In the genomic region with DNA sequence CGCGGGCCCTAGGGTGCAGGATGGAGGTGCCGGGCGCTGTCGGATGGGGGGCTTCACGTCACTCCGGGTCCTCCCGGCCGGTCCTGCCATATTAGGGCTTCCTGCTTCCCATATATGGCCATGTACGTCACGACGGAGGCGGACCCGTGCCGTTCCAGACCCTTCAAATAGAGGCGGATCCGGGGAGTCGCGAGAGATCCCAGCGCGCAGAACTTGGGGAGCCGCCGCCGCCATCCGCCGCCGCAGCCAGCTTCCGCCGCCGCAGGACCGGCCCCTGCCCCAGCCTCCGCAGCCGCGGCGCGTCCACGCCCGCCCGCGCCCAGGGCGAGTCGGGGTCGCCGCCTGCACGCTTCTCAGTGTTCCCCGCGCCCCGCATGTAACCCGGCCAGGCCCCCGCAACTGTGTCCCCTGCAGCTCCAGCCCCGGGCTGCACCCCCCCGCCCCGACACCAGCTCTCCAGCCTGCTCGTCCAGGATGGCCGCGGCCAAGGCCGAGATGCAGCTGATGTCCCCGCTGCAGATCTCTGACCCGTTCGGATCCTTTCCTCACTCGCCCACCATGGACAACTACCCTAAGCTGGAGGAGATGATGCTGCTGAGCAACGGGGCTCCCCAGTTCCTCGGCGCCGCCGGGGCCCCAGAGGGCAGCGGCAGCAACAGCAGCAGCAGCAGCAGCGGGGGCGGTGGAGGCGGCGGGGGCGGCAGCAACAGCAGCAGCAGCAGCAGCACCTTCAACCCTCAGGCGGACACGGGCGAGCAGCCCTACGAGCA, we compare ENCODE assay signal across 1 cellular context.
TF ChIP-seq lines count a peak whose summit lies in the region.

A gene (plus strand): TSS at position 192 of the 770 bp plus-strand sequence. CDS start 283 bp downstream, at position 475.

TF ChIP-seq in A549, 52 proteins besides CTCF, POLR2A, EP300 and RAD21 (continued from another document):
- TF ChIP-seq, protein P1, sequence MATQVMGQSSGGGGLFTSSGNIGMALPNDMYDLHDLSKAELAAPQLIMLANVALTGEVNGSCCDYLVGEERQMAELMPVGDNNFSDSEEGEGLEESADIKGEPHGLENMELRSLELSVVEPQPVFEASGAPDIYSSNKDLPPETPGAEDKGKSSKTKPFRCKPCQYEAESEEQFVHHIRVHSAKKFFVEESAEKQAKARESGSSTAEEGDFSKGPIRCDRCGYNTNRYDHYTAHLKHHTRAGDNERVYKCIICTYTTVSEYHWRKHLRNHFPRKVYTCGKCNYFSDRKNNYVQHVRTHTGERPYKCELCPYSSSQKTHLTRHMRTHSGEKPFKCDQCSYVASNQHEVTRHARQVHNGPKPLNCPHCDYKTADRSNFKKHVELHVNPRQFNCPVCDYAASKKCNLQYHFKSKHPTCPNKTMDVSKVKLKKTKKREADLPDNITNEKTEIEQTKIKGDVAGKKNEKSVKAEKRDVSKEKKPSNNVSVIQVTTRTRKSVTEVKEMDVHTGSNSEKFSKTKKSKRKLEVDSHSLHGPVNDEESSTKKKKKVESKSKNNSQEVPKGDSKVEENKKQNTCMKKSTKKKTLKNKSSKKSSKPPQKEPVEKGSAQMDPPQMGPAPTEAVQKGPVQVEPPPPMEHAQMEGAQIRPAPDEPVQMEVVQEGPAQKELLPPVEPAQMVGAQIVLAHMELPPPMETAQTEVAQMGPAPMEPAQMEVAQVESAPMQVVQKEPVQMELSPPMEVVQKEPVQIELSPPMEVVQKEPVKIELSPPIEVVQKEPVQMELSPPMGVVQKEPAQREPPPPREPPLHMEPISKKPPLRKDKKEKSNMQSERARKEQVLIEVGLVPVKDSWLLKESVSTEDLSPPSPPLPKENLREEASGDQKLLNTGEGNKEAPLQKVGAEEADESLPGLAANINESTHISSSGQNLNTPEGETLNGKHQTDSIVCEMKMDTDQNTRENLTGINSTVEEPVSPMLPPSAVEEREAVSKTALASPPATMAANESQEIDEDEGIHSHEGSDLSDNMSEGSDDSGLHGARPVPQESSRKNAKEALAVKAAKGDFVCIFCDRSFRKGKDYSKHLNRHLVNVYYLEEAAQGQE (IDR thresholded peaks at IDR 0.05), result peak; percentile 48
- TF ChIP-seq, protein P2, sequence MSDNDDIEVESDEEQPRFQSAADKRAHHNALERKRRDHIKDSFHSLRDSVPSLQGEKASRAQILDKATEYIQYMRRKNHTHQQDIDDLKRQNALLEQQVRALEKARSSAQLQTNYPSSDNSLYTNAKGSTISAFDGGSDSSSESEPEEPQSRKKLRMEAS (IDR thresholded peaks at IDR 0.05), result no peak
- peak; percentile 45 for TF ChIP-seq PHF8 (IDR thresholded peaks at IDR 0.05; ENCODE audit: borderline replicate concordance, low read depth)
TF ChIP-seq in A549: peak in this region for 7.
